8 cellular contexts compared by ENCODE assay signal in genomic region chr2:130355181-130355577, GRCh38. TPM values are rescaled to one million over a fixed set of nuclear protein-coding genes. Genes with fewer than 3 reads are reported as not detected.
A peak's percentile ranks its signal among the peaks of the same experiment; 100 is the strongest.
DNase-seq lines count a peak whose midpoint lies in the region; ATAC-seq and TF ChIP-seq lines count a peak whose summit lies in the region.

No MANE protein-coding gene starts in this region.

- WGBS in esophagus, 2 donors = 12 to 13% methylated on average over 19 of the region's 19 CpGs

- CTCF ChIA-PET in Panc1 (lab: Charles Lee) = no interaction called here
- CTCF ChIA-PET in GM10248 (lab: Yijun Ruan, JAX) = interaction anchor here (0.8 to 6.4 kb wide), 5 partner anchors 13 to 174 kb away, joined by 3 to 51 read pairs (median 4); partner anchors contain the start of gene SMPD4

- intact Hi-C loops in Panc1 (cut with micrococcal nuclease; ENCODE audit: unreplicated experiment) = no loop called here

- H3K36me3 ChIP-seq in Panc1 (ENCODE audit: control insufficient read depth, insufficient read depth, low read length) (no peaks in the 10 kb centered on the region), esophagus (ENCODE audit: control insufficient read depth in 2 of 2, insufficient read depth in 2 of 2, low read length in 1 of 2) (peaks cover 0 to 4% of the 10 kb centered on the region in 2 donors), neuron (ENCODE audit: insufficient read depth, low read length) (no peaks in the 10 kb centered on the region)

- H3K4me1 ChIP-seq in Panc1 (ENCODE audit: control insufficient read depth, insufficient read depth, low read length) (peaks cover 17% of the 10 kb centered on the region), esophagus (ENCODE audit: control insufficient read depth in 2 of 2, insufficient read depth in 2 of 2, low read length in 1 of 2) (no peaks in the 10 kb centered on the region), neuron (ENCODE audit: insufficient read depth, low read length) (peaks cover 31% of the 10 kb centered on the region)

- in situ Hi-C loops in Panc1 (cut with HindIII; ENCODE audit: low pct_unique_long_range_greater_than_20kb, low sequenced_read_pairs) = no loop called here

- peak overlapping the region; percentile 80 for H3K27ac ChIP-seq in Panc1 (ENCODE audit: low read length)
- H3K27ac ChIP-seq in esophagus (ENCODE audit: low read depth in 2 of 2, low read length in 1 of 2) = peak overlapping the region; percentile 36 to 63

- TF ChIP-seq CTCF in Panc1 (IDR thresholded peaks at IDR 0.05) = no peak
- no peak for TF ChIP-seq CTCF in GM10248 (IDR thresholded peaks at IDR 0.05; ENCODE audit: control extremely low read depth, extremely low read depth, low read depth, missing control alignments)

- POLR2A ChIA-PET in Panc1 (lab: Charles Lee) = no interaction called here
- POLR2A ChIA-PET in GM10248 (lab: Yijun Ruan, JAX) = interaction anchor here (3.1 kb wide), 1 partner anchor 13 kb away, joined by 13 read pairs; the partner anchor contains the start of gene IMP4

- ATAC-seq in GM19372 (IDR thresholded peaks at IDR 0.05; ENCODE audit: low read depth, unreplicated experiment) (peak; percentile 19), Panc1 (peak; percentile 4)

- no peaks in the 10 kb centered on the region for H3K27me3 ChIP-seq in Panc1 (ENCODE audit: control insufficient read depth, insufficient read depth, low read length)
- no peaks in the 10 kb centered on the region for H3K27me3 ChIP-seq in esophagus (ENCODE audit: control insufficient read depth in 1 of 2, insufficient read depth in 2 of 2, low read length in 2 of 2)
- no peaks in the 10 kb centered on the region for H3K27me3 ChIP-seq in neuron (ENCODE audit: insufficient read depth, low read length)

- BruUV-seq in Panc1 (replicated peaks; lab: Mats Ljungman, UMichigan) = no TSS peak

- peak overlapping the region; percentile 91 for H2AFZ ChIP-seq in neuron (ENCODE audit: low read depth, low read length)

- DNase-seq in Panc1 (ENCODE audit: low read depth, low spot score) (no peak), activated gamma-delta T cell (lab: John Stamatoyannopoulos, UW) (no peak), NCI-H2081 (lab: John Stamatoyannopoulos, UW) (no peak), GM10248 (ENCODE audit: extremely low spot score) (no peak)
- DNase-seq in activated CD4-positive, alpha-beta T cell treated with anti-CD3 and anti-CD28 coated beads, Interleukin-2, amount 50 U/mL, for 1 hour = no peak

- H3K4me3 ChIP-seq in Panc1 (ENCODE audit: low read depth in 2 of 2, low read length in 2 of 2) (peak overlapping the region; percentile 70 to 74), esophagus (ENCODE audit: low read depth in 1 of 2, low read length in 2 of 2) (peak overlapping the region; percentile 80 to 83), neuron (ENCODE audit: low read length) (peak overlapping the region; percentile 62)

- no peaks in the 10 kb centered on the region for H3K9me3 ChIP-seq in Panc1 (ENCODE audit: control insufficient read depth, insufficient read depth, low read depth, low read length)
- no peaks in the 10 kb centered on the region for H3K9me3 ChIP-seq in esophagus (ENCODE audit: control insufficient read depth in 2 of 2, insufficient read depth in 1 of 2, low read depth in 1 of 2, low read length in 1 of 2)
- H3K9me3 ChIP-seq in neuron (ENCODE audit: low read length) = no peaks in the 10 kb centered on the region

RNA-seq across cellular contexts. Expression of gene PTPN18, which starts 0.7 kb away (rescaled TPM):
- 35.3 TPM for total RNA-seq in Panc1 (2021; ENCODE audit: unreplicated experiment)
- polyA plus RNA-seq in Panc1 (2012; ENCODE audit: insufficient read length) = 27.4 TPM
- 10 to 100 TPM; 20.5 to 32.5 TPM for polyA plus RNA-seq in esophagus

RNA-seq across cellular contexts. Expression of gene IMP4, which starts 12.5 kb away (rescaled TPM):
- 104 TPM for total RNA-seq in Panc1 (2021; ENCODE audit: unreplicated experiment)
- polyA plus RNA-seq in Panc1 (2012; ENCODE audit: insufficient read length) = 162 TPM
- 10 to 100 TPM; 42.7 to 74.4 TPM for polyA plus RNA-seq in esophagus
